29 cellular contexts compared by ENCODE assay signal in the genomic region with DNA sequence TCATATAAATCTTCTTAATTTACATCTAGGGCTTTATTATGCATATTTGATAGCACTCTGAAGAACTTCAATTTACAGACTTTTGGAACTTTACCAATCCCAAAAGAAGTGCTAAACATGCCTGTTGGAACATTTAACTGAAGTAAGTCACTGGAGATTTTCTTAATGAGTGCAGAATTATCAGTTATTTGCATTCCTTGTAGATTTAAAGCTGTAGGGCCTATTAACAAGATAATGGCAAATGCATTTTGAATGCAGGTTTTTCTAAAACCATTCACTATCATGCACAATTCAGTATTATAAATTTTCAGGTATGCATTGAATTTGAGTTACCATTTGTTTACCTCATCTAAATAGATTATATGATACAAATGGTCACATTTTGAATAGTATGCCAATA.
A peak's percentile ranks its signal among the peaks of the same experiment; 100 is the strongest.
DNase-seq lines count a peak whose midpoint lies in the region; ATAC-seq and TF ChIP-seq lines count a peak whose summit lies in the region.
"Had no signal": no experiment of that assay in that cellular context is flagged by ENCODE, and none has a peak within 500 bp of the region (broad histone marks: within the 10 kb centered on the region; RNA-seq: fewer than 3 reads in every experiment).

No MANE protein-coding gene starts in this region.

- H3K27me3 ChIP-seq in GM23338 (ENCODE audit: insufficient read depth): no peaks in the 10 kb centered on the region
- H3K27me3 ChIP-seq: BE2C; BLaER1; BLaER1 treated with 17β-estradiol and CSF1 and Interleukin-3, amounts not matched to agents 10 nM and 100 nM had no signal

- H4K20me1 ChIP-seq in GM23338 (replicated peaks; ENCODE audit: insufficient read depth): no peaks in the 10 kb centered on the region
- H4K20me1 ChIP-seq: BLaER1; BLaER1 treated with 17β-estradiol and CSF1 and Interleukin-3, amounts not matched to agents 10 nM and 100 nM had no signal

- no peaks in the 10 kb centered on the region for H3K79me2 ChIP-seq in GM23338 (replicated peaks; ENCODE audit: insufficient read depth)

- H3F3A ChIP-seq in GM23338 (replicated peaks; ENCODE audit: low read depth): no peaks in the 10 kb centered on the region

- peaks cover 6% of the 10 kb centered on the region; the same call in 2 of the 3 replicates for H3K9me3 Mint-ChIP-seq in GM23338
- H3K9me3 Mint-ChIP-seq: CD14-positive monocyte had no signal

- H3K4me2 ChIP-seq in GM23338: no peak overlapping the region
- H3K4me2 ChIP-seq: A549; BLaER1; BLaER1 treated with 17β-estradiol and CSF1 and Interleukin-3, amounts not matched to agents 10 nM and 100 nM had no signal

- no peaks in the 10 kb centered on the region for H3K36me3 ChIP-seq in GM23338 (ENCODE audit: insufficient read depth)
- H3K36me3 ChIP-seq: BE2C; BLaER1; BLaER1 treated with 17β-estradiol and CSF1 and Interleukin-3, amounts not matched to agents 10 nM and 100 nM had no signal

- H3K4me3 ChIP-seq in GM23338: no peak overlapping the region
- H3K4me3 ChIP-seq: A549; BLaER1; BLaER1 treated with 17β-estradiol and CSF1 and Interleukin-3, amounts not matched to agents 10 nM and 100 nM had no signal

- H3K4me1 Mint-ChIP-seq in GM23338: peaks cover 20% of the 10 kb centered on the region
- H3K4me1 Mint-ChIP-seq: B cell; CD14-positive monocyte; CD4-positive, alpha-beta memory T cell; CD4-positive, CD25-positive, alpha-beta regulatory T cell; CD8-positive, alpha-beta memory T cell had no signal

- TF ChIP-seq CTCF in GM23338 (conservative IDR thresholded peaks at IDR 0.05; ENCODE audit: low read depth in 2 of 2): no peak

- no peak for DNase-seq in GM23338 (ENCODE audit: low spot score)
- no peak for DNase-seq in stimulated activated CD4-positive, alpha-beta T cell treated with anti-CD3 and anti-CD28 coated beads, Interleukin-4, amount 100 ng/mL, for 24 hours
- DNase-seq: 8988T; ACHN; AML-193; BE2C; C1 segment of cervical spinal cord; Caco-2; Calu3; CD4-positive, alpha-beta memory T cell; CD4-positive, alpha-beta T cell; CD4-positive, CD25-positive, alpha-beta regulatory T cell; CD8-positive, alpha-beta memory T cell; CD8-positive, alpha-beta T cell; COR-L47; DMS 273 treated with DMSO at 0.1 percent for 48 hours; DMS153; DMS53; DMS79; DMS79 treated with DMSO at 0.1 percent for 48 hours; DND-41; EL had no signal

- H2AFZ ChIP-seq in GM23338: no peak overlapping the region

- no peak overlapping the region for H3K4me3 Mint-ChIP-seq in GM23338
- H3K4me3 Mint-ChIP-seq: B cell; CD14-positive monocyte; CD4-positive, alpha-beta memory T cell; CD4-positive, alpha-beta T cell; CD4-positive, CD25-positive, alpha-beta regulatory T cell; CD8-positive, alpha-beta memory T cell; CD8-positive, alpha-beta T cell had no signal

- H3K9me2 ChIP-seq in GM23338 (ENCODE audit: insufficient read depth): 0 out of 2 replicates have a peak, but pooled peaks cover 3% of the 10 kb centered on the region

- no peak for ATAC-seq in GM23338
- ATAC-seq: A549; CD8-positive, alpha-beta T cell had no signal

- 0 out of 2 replicates have a peak, but pooled peaks cover 6% of the 10 kb centered on the region for H3K4me1 ChIP-seq in GM23338 (ENCODE audit: insufficient read depth)
- H3K4me1 ChIP-seq: A549; BLaER1; BLaER1 treated with 17β-estradiol and CSF1 and Interleukin-3, amounts not matched to agents 10 nM and 100 nM; Caco-2 had no signal

- H3K27ac ChIP-seq in GM23338 (ENCODE audit: low read depth): no peak overlapping the region
- H3K27ac ChIP-seq: 22Rv1; A549; BLaER1; BLaER1 treated with 17β-estradiol and CSF1 and Interleukin-3, amounts not matched to agents 10 nM and 100 nM; C4-2B had no signal

- H3K27me3 Mint-ChIP-seq in GM23338 (ENCODE audit: insufficient read depth, low read depth, poor library complexity): no peaks in the 10 kb centered on the region
- H3K27me3 Mint-ChIP-seq: B cell; CD4-positive, alpha-beta memory T cell; CD4-positive, alpha-beta T cell; CD4-positive, CD25-positive, alpha-beta regulatory T cell; CD8-positive, alpha-beta memory T cell had no signal

- 0 out of 2 replicates have a peak overlapping the region, but pooled peaks have one; percentile 56 for H3K27ac Mint-ChIP-seq in GM23338
- H3K27ac Mint-ChIP-seq: B cell; CD14-positive monocyte; CD4-positive, alpha-beta memory T cell; CD4-positive, alpha-beta T cell; CD4-positive, CD25-positive, alpha-beta regulatory T cell; CD8-positive, alpha-beta memory T cell; CD8-positive, alpha-beta T cell had no signal

- peaks cover 3% of the 10 kb centered on the region; the same call in 1 of the 3 replicates for H3K36me3 Mint-ChIP-seq in GM23338 (ENCODE audit: low read depth)
- H3K36me3 Mint-ChIP-seq: CD14-positive monocyte; CD4-positive, alpha-beta memory T cell; CD4-positive, CD25-positive, alpha-beta regulatory T cell; CD8-positive, alpha-beta memory T cell; CD8-positive, alpha-beta T cell had no signal

TF ChIP-seq in GM23338, 12 proteins besides CTCF, POLR2A, EP300 and RAD21 (continues in another document):
- TF ChIP-seq STAT1 (IDR thresholded peaks at IDR 0.05; ENCODE audit: unreplicated experiment) (no peak), CREB1 (CRISPR knock-in tag; IDR thresholded peaks at IDR 0.05; ENCODE audit: low read depth) (no peak), ZNF331 (CRISPR knock-in tag; IDR thresholded peaks at IDR 0.05; ENCODE audit: low read depth) (no peak)
- TF ChIP-seq, protein P1, sequence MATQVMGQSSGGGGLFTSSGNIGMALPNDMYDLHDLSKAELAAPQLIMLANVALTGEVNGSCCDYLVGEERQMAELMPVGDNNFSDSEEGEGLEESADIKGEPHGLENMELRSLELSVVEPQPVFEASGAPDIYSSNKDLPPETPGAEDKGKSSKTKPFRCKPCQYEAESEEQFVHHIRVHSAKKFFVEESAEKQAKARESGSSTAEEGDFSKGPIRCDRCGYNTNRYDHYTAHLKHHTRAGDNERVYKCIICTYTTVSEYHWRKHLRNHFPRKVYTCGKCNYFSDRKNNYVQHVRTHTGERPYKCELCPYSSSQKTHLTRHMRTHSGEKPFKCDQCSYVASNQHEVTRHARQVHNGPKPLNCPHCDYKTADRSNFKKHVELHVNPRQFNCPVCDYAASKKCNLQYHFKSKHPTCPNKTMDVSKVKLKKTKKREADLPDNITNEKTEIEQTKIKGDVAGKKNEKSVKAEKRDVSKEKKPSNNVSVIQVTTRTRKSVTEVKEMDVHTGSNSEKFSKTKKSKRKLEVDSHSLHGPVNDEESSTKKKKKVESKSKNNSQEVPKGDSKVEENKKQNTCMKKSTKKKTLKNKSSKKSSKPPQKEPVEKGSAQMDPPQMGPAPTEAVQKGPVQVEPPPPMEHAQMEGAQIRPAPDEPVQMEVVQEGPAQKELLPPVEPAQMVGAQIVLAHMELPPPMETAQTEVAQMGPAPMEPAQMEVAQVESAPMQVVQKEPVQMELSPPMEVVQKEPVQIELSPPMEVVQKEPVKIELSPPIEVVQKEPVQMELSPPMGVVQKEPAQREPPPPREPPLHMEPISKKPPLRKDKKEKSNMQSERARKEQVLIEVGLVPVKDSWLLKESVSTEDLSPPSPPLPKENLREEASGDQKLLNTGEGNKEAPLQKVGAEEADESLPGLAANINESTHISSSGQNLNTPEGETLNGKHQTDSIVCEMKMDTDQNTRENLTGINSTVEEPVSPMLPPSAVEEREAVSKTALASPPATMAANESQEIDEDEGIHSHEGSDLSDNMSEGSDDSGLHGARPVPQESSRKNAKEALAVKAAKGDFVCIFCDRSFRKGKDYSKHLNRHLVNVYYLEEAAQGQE (IDR thresholded peaks at IDR 0.05; ENCODE audit: unreplicated experiment): no peak
